28 cellular contexts compared by ENCODE assay signal in the genomic region with DNA sequence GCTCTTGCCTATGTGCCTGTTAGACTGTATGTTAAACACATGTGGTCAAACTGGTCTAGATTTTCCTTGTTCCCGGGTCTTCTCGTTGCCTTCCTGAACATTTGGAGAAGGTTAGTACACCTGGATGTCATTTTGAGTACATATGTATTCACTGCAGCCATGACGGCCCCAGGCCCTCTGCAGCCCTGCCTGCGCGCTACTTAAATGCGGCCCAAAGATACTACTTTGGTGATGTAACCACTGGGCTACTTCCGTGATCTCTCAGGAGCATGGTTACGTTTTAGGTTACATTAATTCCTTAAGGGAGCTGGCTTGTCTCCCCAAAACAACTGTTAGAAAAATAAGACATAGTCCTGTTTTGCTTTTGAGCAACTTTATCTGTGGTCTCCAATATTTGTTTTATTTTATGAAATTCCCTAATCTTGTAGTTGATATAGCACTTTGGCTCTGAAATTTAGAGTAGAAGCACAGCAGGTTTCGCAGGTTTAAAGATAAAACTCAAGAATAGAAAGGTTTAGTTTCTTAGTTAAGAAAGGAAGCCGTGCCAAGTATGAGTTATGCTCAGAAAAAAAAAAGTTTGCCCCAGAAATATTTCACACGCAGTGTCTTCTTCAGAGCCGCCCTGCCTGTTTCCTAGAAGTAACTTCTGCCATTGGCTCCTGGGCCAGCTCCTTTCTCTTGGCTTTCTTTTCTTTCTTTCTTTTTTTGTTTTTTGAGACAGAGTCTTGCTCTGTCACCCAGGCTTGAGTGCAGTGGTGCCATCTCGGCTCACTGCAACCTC.
"Had no signal": no experiment of that assay in that cellular context is flagged by ENCODE, and none has a peak within 500 bp of the region (broad histone marks: within the 10 kb centered on the region; RNA-seq: fewer than 3 reads in every experiment).

No MANE protein-coding gene starts in this region.

- H3K9ac ChIP-seq: neural progenitor cell, parathyroid adenoma had no signal

- DNase-seq: activated B cell treated with CpG ODN at 0.5 μM for 24 hours; activated CD4-positive, alpha-beta T cell treated with anti-CD3 and anti-CD28 coated beads, Interleukin-2, amount 50 U/mL, for 1 hour; activated CD8-positive, alpha-beta T cell treated with anti-CD3 and anti-CD28 coated beads for 36 hours; activated naive CD8-positive, alpha-beta T cell treated with anti-CD3 and anti-CD28 coated beads, Interleukin-2, amount 50 U/mL, for 24 hours; activated T-cell treated with anti-CD3 and anti-CD28 coated beads, Interleukin-2, amount 50 U/mL, for 4 hours; dermis blood vessel endothelial cell; effector CD4-positive, alpha-beta T cell; gastrocnemius medialis; islet precursor cell; left colon; midbrain; natural killer cell; occipital lobe; stimulated activated CD4-positive, alpha-beta T cell treated with anti-CD3 and anti-CD28 coated beads, Interleukin-1b, Interleukin-23, amount 100 ng/mL, for 48 hours; stimulated activated CD4-positive, alpha-beta T cell treated with anti-CD3 and anti-CD28 coated beads, Interleukin-4, amount 100 ng/mL, for 4 hours; stimulated activated CD8-positive, alpha-beta memory T cell treated with anti-CD3 and anti-CD28 coated beads, Interleukin-4, amount 100 ng/mL, for 48 hours; stimulated activated naive CD8-positive, alpha-beta T cell treated with anti-CD3 and anti-CD28 coated beads, Interleukin-15, amount 100 ng/mL, for 72 hours; substantia nigra; T-helper 2 cell; thyroid gland had no signal

- H3K27ac ChIP-seq: esophagus muscularis mucosa, gastrocnemius medialis, hepatocyte, neural progenitor cell, parathyroid adenoma, right atrium auricular region, thyroid gland had no signal

- H3K9me3 ChIP-seq: breast epithelium, esophagus muscularis mucosa, gastrocnemius medialis, right atrium auricular region, thyroid gland had no signal

- H3K36me3 ChIP-seq: breast epithelium, esophagus muscularis mucosa, gastrocnemius medialis, neural progenitor cell, right atrium auricular region, thyroid gland had no signal

- H3K4me2 ChIP-seq: hepatocyte, neural progenitor cell, smooth muscle cell had no signal

- H3K27me3 ChIP-seq: breast epithelium, esophagus muscularis mucosa, gastrocnemius medialis, hepatocyte, neural progenitor cell, right atrium auricular region, thyroid gland had no signal

- FAIRE-seq: colon had no signal

- H3K79me2 ChIP-seq: hepatocyte, parathyroid adenoma had no signal

- H2AFZ ChIP-seq: hepatocyte, neural progenitor cell, parathyroid adenoma had no signal

- H3K4me1 ChIP-seq: breast epithelium, esophagus muscularis mucosa, gastrocnemius medialis, parathyroid adenoma, right atrium auricular region had no signal

- H3K4me3 ChIP-seq: breast epithelium, esophagus muscularis mucosa, gastrocnemius medialis, hepatocyte, neural progenitor cell, right atrium auricular region, smooth muscle cell, thyroid gland had no signal
